Comparison of ENCODE assay signal across 16 cellular contexts in the genomic region with DNA sequence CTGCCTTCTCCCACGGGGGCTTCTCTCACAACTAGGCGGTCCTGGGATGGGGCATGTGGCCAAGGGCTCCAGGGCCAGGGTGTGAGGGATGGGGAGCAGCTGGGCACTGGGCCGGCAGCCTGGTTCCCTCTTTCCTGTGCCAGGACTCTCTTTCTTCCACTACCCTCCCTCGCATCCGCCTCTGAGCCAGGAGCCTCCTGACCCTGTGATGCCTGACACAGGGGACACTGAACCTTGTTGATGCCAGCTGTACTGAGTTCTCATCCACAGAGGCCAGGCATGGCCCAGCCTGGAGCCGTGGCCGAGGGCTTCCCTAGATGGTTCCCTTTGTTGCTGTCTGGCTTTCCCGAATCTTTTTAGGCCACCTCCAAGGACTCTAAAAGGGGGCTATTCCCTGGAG. TPM values are rescaled to one million over a fixed set of nuclear protein-coding genes. Genes with fewer than 3 reads are reported as not detected.
DNase-seq lines count a peak whose midpoint lies in the region; ATAC-seq, FAIRE-seq and TF ChIP-seq lines count a peak whose summit lies in the region.
"Not testable (repeated sequence)": the region's sequence is repeated elsewhere in the genome, so short reads cannot be mapped to it uniquely, and the experiment has no call there.
"Had no signal": no experiment of that assay in that cellular context is flagged by ENCODE, and none has a peak within 500 bp of the region (broad histone marks: within the 10 kb centered on the region; RNA-seq: fewer than 3 reads in every experiment).

No MANE protein-coding gene starts in this region.

- not testable (repeated sequence) for TF ChIP-seq CTCF in coronary artery (IDR thresholded peaks at IDR 0.05); esophagus squamous epithelium (IDR thresholded peaks at IDR 0.05); HepG2 (CRISPR knock-in tag; IDR thresholded peaks at IDR 0.05); lower lobe of right lung (IDR thresholded peaks at IDR 0.05); upper lobe of right lung (IDR thresholded peaks at IDR 0.05)

- in situ Hi-C loops in HepG2 (cut with HindIII; ENCODE audit: extremely low pct_ligation_motif_present, low pct_unique_long_range_greater_than_20kb), result not testable (repeated sequence)

- not testable (repeated sequence) for H3K9me3 ChIP-seq in adipocyte (ENCODE audit: control insufficient read depth, low read length); esophagus squamous epithelium; HepG2 (ENCODE audit: low read length); lower lobe of right lung; subcutaneous abdominal adipose tissue (ENCODE audit: control insufficient read depth in 5 of 5, low read length in 5 of 5); upper lobe of right lung

- not testable (repeated sequence) for TF ChIP-seq EP300 in HepG2 (IDR thresholded peaks at IDR 0.05; ENCODE audit: low read depth in 2 of 2, low read length in 2 of 2); HepG2 (CRISPR knock-in tag; IDR thresholded peaks at IDR 0.05; ENCODE audit: borderline replicate concordance)

- not testable (repeated sequence) for FAIRE-seq in HepG2 (lab: Jason Lieb, UNC)

- not testable (repeated sequence) for ATAC-seq in HepG2
- ATAC-seq in lower lobe of right lung (peak; percentile 39 to 64), upper lobe of right lung (peak; percentile 48)

- not testable (repeated sequence) for H4K20me1 ChIP-seq in HepG2 (ENCODE audit: insufficient read depth, low read length)

- H2AFZ ChIP-seq in HepG2 (ENCODE audit: low read length), result not testable (repeated sequence)

- BruUV-seq in HepG2 (replicated peaks; lab: Mats Ljungman, UMichigan), result not testable (repeated sequence)

- CTCF ChIA-PET in HepG2 (lab: Yijun Ruan, JAX; ENCODE audit: low intra/inter-chr PET ratio, low total read pairs), result not testable (repeated sequence)

- not testable (repeated sequence) for H3K79me2 ChIP-seq in HepG2 (ENCODE audit: insufficient read depth, low read length)

- peaks cover 54% of the 10 kb centered on the region for H3K36me3 ChIP-seq in adipocyte (ENCODE audit: control insufficient read depth, insufficient read depth, low read length, severe bottlenecking)
- H3K36me3 ChIP-seq in esophagus squamous epithelium; HepG2 (replicated peaks in 1 of 2; ENCODE audit: control insufficient read depth in 1 of 2, insufficient read depth in 2 of 2, low read length in 2 of 2); lower lobe of right lung; upper lobe of right lung: not testable (repeated sequence)
- H3K36me3 ChIP-seq in subcutaneous abdominal adipose tissue (ENCODE audit: control insufficient read depth in 5 of 5, insufficient read depth in 5 of 5, low read length in 5 of 5), result peaks cover 5 to 41% (median 31%) of the 10 kb centered on the region in 5 donors

- H3K27ac ChIP-seq in coronary artery (peak overlapping the region; percentile 64 to 92), esophagus squamous epithelium (peak overlapping the region in 3 of 4 donors; percentile 20 to 86 (median 61)), lower lobe of right lung (peak overlapping the region; percentile 43), subcutaneous abdominal adipose tissue (ENCODE audit: low read depth, low read length) (peak overlapping the region; percentile 94), upper lobe of right lung (peak overlapping the region; percentile 52)
- H3K27ac ChIP-seq in HepG2 (ENCODE audit: extremely low read length, insufficient read depth, low read length), result not testable (repeated sequence)

- not testable (repeated sequence) for TF ChIP-seq POLR2A in esophagus squamous epithelium (IDR thresholded peaks at IDR 0.05); HepG2 (IDR thresholded peaks at IDR 0.05; ENCODE audit: insufficient read depth in 1 of 2, low read depth in 2 of 2, low read length in 2 of 2)

- intact Hi-C loops in esophagus squamous epithelium (cut with DNase I); HepG2 (cut with micrococcal nuclease; ENCODE audit: unreplicated experiment); lower lobe of right lung (cut with DNase I); posterior vena cava (cut with DNase I); upper lobe of right lung (cut with DNase I): not testable (repeated sequence)

- not testable (repeated sequence) for TF ChIP-seq RAD21 in HepG2 (CRISPR knock-in tag; IDR thresholded peaks at IDR 0.05)

- H3K4me3 ChIP-seq in adipocyte (ENCODE audit: low read length), result peak overlapping the region; percentile 65
- H3K4me3 ChIP-seq in coronary artery, result peak overlapping the region; percentile 39
- H3K4me3 ChIP-seq in esophagus squamous epithelium; HepG2 (replicated peaks in 1 of 3; ENCODE audit: insufficient read depth in 1 of 3, low read depth in 2 of 3, low read length in 3 of 3); lower lobe of right lung: not testable (repeated sequence)
- H3K4me3 ChIP-seq in subcutaneous abdominal adipose tissue (ENCODE audit: low read depth in 1 of 5, low read length in 5 of 5), result peak overlapping the region in 2 of 5 donors; percentile 30 to 40
- peak overlapping the region; percentile 3 for H3K4me3 ChIP-seq in upper lobe of right lung

- WGBS in esophagus squamous epithelium, 2 donors, result 68 to 77% methylated on average over 6 of the region's 8 CpGs
- 85% methylated on average over 7 of the region's 8 CpGs for WGBS in HepG2 (ENCODE audit: low lambda C conversion rate)

- H3K4me1 ChIP-seq in adipocyte (ENCODE audit: control insufficient read depth, insufficient read depth, low read length), result peaks cover 18% of the 10 kb centered on the region
- H3K4me1 ChIP-seq in esophagus squamous epithelium, result peaks cover 0 to 41% (median 0%) of the 10 kb centered on the region in 3 donors
- peaks cover 57% of the 10 kb centered on the region for H3K4me1 ChIP-seq in HepG2 (ENCODE audit: insufficient read depth, low read length)
- peaks cover 18% of the 10 kb centered on the region for H3K4me1 ChIP-seq in lower lobe of right lung
- H3K4me1 ChIP-seq in subcutaneous abdominal adipose tissue (ENCODE audit: control insufficient read depth in 5 of 5, insufficient read depth in 5 of 5, low read length in 5 of 5), result peaks cover 9 to 52% (median 46%) of the 10 kb centered on the region in 5 donors
- not testable (repeated sequence) for H3K4me1 ChIP-seq in upper lobe of right lung

- H3K27me3 ChIP-seq in adipocyte (replicated peaks; ENCODE audit: control insufficient read depth, insufficient read depth, low read length); esophagus squamous epithelium; HepG2 (ENCODE audit: control insufficient read depth in 1 of 2, insufficient read depth in 2 of 2, low read length in 2 of 2); lower lobe of right lung (ENCODE audit: low read depth); subcutaneous abdominal adipose tissue (ENCODE audit: control insufficient read depth in 5 of 5, insufficient read depth in 4 of 5, low read length in 5 of 5); upper lobe of right lung: not testable (repeated sequence)

- peak overlapping the region; percentile 60 for H3K9ac ChIP-seq in adipocyte (ENCODE audit: low read length)
- H3K9ac ChIP-seq in HepG2 (ENCODE audit: insufficient read depth, low read depth, low read length); subcutaneous abdominal adipose tissue (ENCODE audit: low read length in 5 of 5): not testable (repeated sequence)

- POLR2A ChIA-PET in HepG2 (lab: Yijun Ruan, JAX), result interaction anchor here (0.8 kb wide), 1 partner anchor 38 kb away, joined by 4 read pairs; no protein-coding TSS in a partner anchor

- not testable (repeated sequence) for H3K4me2 ChIP-seq in HepG2 (ENCODE audit: low read depth, low read length)

- not testable (repeated sequence) for DNase-seq in adipocyte (ENCODE audit: low read depth); coronary artery (ENCODE audit: low spot score); esophagus squamous epithelium (lab: John Stamatoyannopoulos, UW); HepG2 (ENCODE audit: low spot score); lower lobe of right lung
- peak; percentile 41 for DNase-seq in posterior vena cava (ENCODE audit: low spot score)
- peak; percentile 53 for DNase-seq in upper lobe of right lung

RNA-seq across cellular contexts. Expression of a gene that starts 5.5 kb away (rescaled TPM):
- total RNA-seq in esophagus squamous epithelium, result 10 to 100 TPM in 1 of 4 donors, 1 to 10 TPM in 3; 3.3 to 24.0 (median 6.6) TPM
- 8.7 and 10.4 TPM in 2 replicates for total RNA-seq in HepG2 (2016; rRNA removed; fragmentation: Illumina TruSeq; extraction: Trizol)
- 1.1 and 1.3 TPM in 2 replicates for total RNA-seq in HepG2 (2016; cell fraction: cytosol; rRNA removed; fragmentation: Illumina TruSeq; extraction: Trizol; ENCODE audit: low read depth)
- total RNA-seq in HepG2 (2016; cell fraction: insoluble cytoplasmic fraction; rRNA removed; fragmentation: Illumina TruSeq; extraction: Trizol), result 8.4 and 9.5 TPM in 2 replicates
- 5.2 and 5.4 TPM in 2 replicates for total RNA-seq in HepG2 (2016; cell fraction: membrane; rRNA removed; fragmentation: Illumina TruSeq; extraction: Trizol)
- total RNA-seq in HepG2 (2016; cell fraction: nucleus; rRNA removed; fragmentation: Illumina TruSeq; extraction: Trizol), result 5.4 and 5.6 TPM in 2 replicates
- 51.7 and 61.0 TPM in 2 replicates for polyA plus RNA-seq in HepG2 (2011; rRNA removed)
- polyA plus RNA-seq in HepG2 (2011; cell fraction: cytosol; rRNA removed), result 41.8 and 51.7 TPM in 2 replicates
- 46.4 and 56.2 TPM in 2 replicates for polyA plus RNA-seq in HepG2 (2011; cell fraction: nucleus; rRNA removed)
- 44.7 and 61.7 TPM in 2 replicates for polyA plus RNA-seq in HepG2 (2012)
- 2.7 and 3.3 TPM in 2 replicates for polyA plus RNA-seq in HepG2 (2016; cell fraction: cytosol; fragmentation: Illumina TruSeq; extraction: Trizol; ENCODE audit: low read depth)
- polyA plus RNA-seq in HepG2 (2016; cell fraction: insoluble cytoplasmic fraction; fragmentation: Illumina TruSeq; extraction: Trizol; ENCODE audit: low read depth), result 21.1 and 22.0 TPM in 2 replicates
- polyA plus RNA-seq in HepG2 (2016; cell fraction: membrane; fragmentation: Illumina TruSeq; extraction: Trizol; ENCODE audit: low read depth), result 6.6 and 6.7 TPM in 2 replicates
- polyA plus RNA-seq in HepG2 (2016; cell fraction: nucleus; fragmentation: Illumina TruSeq; extraction: Trizol; ENCODE audit: insufficient read depth, low read depth), result 18.7 and 18.9 TPM in 2 replicates
- 0.51 and 56.5 TPM in 2 replicates for polyA minus RNA-seq in HepG2 (2011; rRNA and poly(A)+ RNA removed; ENCODE audit: low replicate concordance)
- polyA minus RNA-seq in HepG2 (2011; cell fraction: cytosol; rRNA and poly(A)+ RNA removed), result 13.8 and 20.0 TPM in 2 replicates
- 11.6 and 18.6 TPM in 2 replicates for polyA minus RNA-seq in HepG2 (2011; cell fraction: nucleus; rRNA and poly(A)+ RNA removed)
- 160 TPM for total RNA-seq in lower lobe of right lung
- 100 to 1,000 TPM; 223 to 342 TPM for total RNA-seq in posterior vena cava
- total RNA-seq in upper lobe of right lung, result 235 TPM
- total RNA-seq: GM23248 had no signal
- polyA plus RNA-seq: CD14-positive monocyte; CD8-positive, alpha-beta memory T cell had no signal

RNA-seq across cellular contexts. Expression of a gene that starts 12.1 kb away (rescaled TPM):
- 1 to 10 TPM in 2 of 4 donors, under 1 TPM in 2; 0.61 to 2.1 (median 1.2) TPM for total RNA-seq in esophagus squamous epithelium
- total RNA-seq in HepG2 (2016; rRNA removed; fragmentation: Illumina TruSeq; extraction: Trizol), result 0.55 and 1.2 TPM in 2 replicates
- total RNA-seq in HepG2 (2016; cell fraction: cytosol; rRNA removed; fragmentation: Illumina TruSeq; extraction: Trizol; ENCODE audit: low read depth), result not detected in 2 replicates
- 0.30 and 1.3 TPM in 2 replicates for total RNA-seq in HepG2 (2016; cell fraction: insoluble cytoplasmic fraction; rRNA removed; fragmentation: Illumina TruSeq; extraction: Trizol)
- 0.31 and 0.38 TPM in 2 replicates for total RNA-seq in HepG2 (2016; cell fraction: membrane; rRNA removed; fragmentation: Illumina TruSeq; extraction: Trizol)
- total RNA-seq in HepG2 (2016; cell fraction: nucleus; rRNA removed; fragmentation: Illumina TruSeq; extraction: Trizol), result 2.2 and 3.5 TPM in 2 replicates
- polyA plus RNA-seq in HepG2 (2011; rRNA removed), result 3.3 and 5.1 TPM in 2 replicates
- polyA plus RNA-seq in HepG2 (2011; cell fraction: cytosol; rRNA removed), result 1.7 TPM in 2 replicates
- polyA plus RNA-seq in HepG2 (2011; cell fraction: nucleus; rRNA removed), result 21.9 and 26.2 TPM in 2 replicates
- 2.7 and 9.2 TPM in 2 replicates for polyA plus RNA-seq in HepG2 (2012)
- 0.10 and 0.19 TPM in 2 replicates for polyA plus RNA-seq in HepG2 (2016; cell fraction: cytosol; fragmentation: Illumina TruSeq; extraction: Trizol; ENCODE audit: low read depth)
- polyA plus RNA-seq in HepG2 (2016; cell fraction: insoluble cytoplasmic fraction; fragmentation: Illumina TruSeq; extraction: Trizol; ENCODE audit: low read depth), result 0.66 and 0.95 TPM in 2 replicates
- polyA plus RNA-seq in HepG2 (2016; cell fraction: membrane; fragmentation: Illumina TruSeq; extraction: Trizol; ENCODE audit: low read depth), result 0.24 and 0.30 TPM in 2 replicates
- 5.9 and 6.2 TPM in 2 replicates for polyA plus RNA-seq in HepG2 (2016; cell fraction: nucleus; fragmentation: Illumina TruSeq; extraction: Trizol; ENCODE audit: insufficient read depth, low read depth)
- 5.1 and 5.5 TPM in 2 replicates for polyA minus RNA-seq in HepG2 (2011; rRNA and poly(A)+ RNA removed; ENCODE audit: low replicate concordance)
- 0.26 and 0.59 TPM in 2 replicates for polyA minus RNA-seq in HepG2 (2011; cell fraction: cytosol; rRNA and poly(A)+ RNA removed)
- polyA minus RNA-seq in HepG2 (2011; cell fraction: nucleus; rRNA and poly(A)+ RNA removed), result 9.8 and 10.3 TPM in 2 replicates
- 2.1 TPM for total RNA-seq in lower lobe of right lung
- total RNA-seq in posterior vena cava, result under 1 TPM; 0.86 to 0.88 TPM
- 2.0 TPM for total RNA-seq in upper lobe of right lung

RNA-seq across cellular contexts. Expression of a gene that starts 23.3 kb away (rescaled TPM):
- total RNA-seq in esophagus squamous epithelium (100 to 1,000 TPM in 1 of 4 donors, 10 to 100 TPM in 3; 91.0 to 121 (median 93.7) TPM), HepG2 (2016; rRNA removed; fragmentation: Illumina TruSeq; extraction: Trizol) (135 and 202 TPM in 2 replicates), lower lobe of right lung (81.6 TPM), posterior vena cava (10 to 100 TPM; 68.2 to 80.6 TPM), upper lobe of right lung (89.4 TPM)
- 57.2 and 65.9 TPM in 2 replicates for total RNA-seq in HepG2 (2016; cell fraction: cytosol; rRNA removed; fragmentation: Illumina TruSeq; extraction: Trizol; ENCODE audit: low read depth)
- total RNA-seq in HepG2 (2016; cell fraction: insoluble cytoplasmic fraction; rRNA removed; fragmentation: Illumina TruSeq; extraction: Trizol), result 137 and 184 TPM in 2 replicates
- total RNA-seq in HepG2 (2016; cell fraction: membrane; rRNA removed; fragmentation: Illumina TruSeq; extraction: Trizol), result 87.8 and 99.6 TPM in 2 replicates
- total RNA-seq in HepG2 (2016; cell fraction: nucleus; rRNA removed; fragmentation: Illumina TruSeq; extraction: Trizol), result 85.8 and 91.0 TPM in 2 replicates
- polyA plus RNA-seq in HepG2 (2011; rRNA removed), result 61.5 and 66.3 TPM in 2 replicates
- 46.2 and 72.9 TPM in 2 replicates for polyA plus RNA-seq in HepG2 (2011; cell fraction: cytosol; rRNA removed)
- 54.8 and 72.6 TPM in 2 replicates for polyA plus RNA-seq in HepG2 (2011; cell fraction: nucleus; rRNA removed)
- 70.9 and 82.9 TPM in 2 replicates for polyA plus RNA-seq in HepG2 (2012)
- 40.6 and 52.7 TPM in 2 replicates for polyA plus RNA-seq in HepG2 (2016; cell fraction: cytosol; fragmentation: Illumina TruSeq; extraction: Trizol; ENCODE audit: low read depth)
- polyA plus RNA-seq in HepG2 (2016; cell fraction: insoluble cytoplasmic fraction; fragmentation: Illumina TruSeq; extraction: Trizol; ENCODE audit: low read depth), result 192 and 233 TPM in 2 replicates
- polyA plus RNA-seq in HepG2 (2016; cell fraction: membrane; fragmentation: Illumina TruSeq; extraction: Trizol; ENCODE audit: low read depth), result 79.0 and 86.8 TPM in 2 replicates
- 115 and 117 TPM in 2 replicates for polyA plus RNA-seq in HepG2 (2016; cell fraction: nucleus; fragmentation: Illumina TruSeq; extraction: Trizol; ENCODE audit: insufficient read depth, low read depth)
- 45.3 and 91.4 TPM in 2 replicates for polyA minus RNA-seq in HepG2 (2011; rRNA and poly(A)+ RNA removed; ENCODE audit: low replicate concordance)
- polyA minus RNA-seq in HepG2 (2011; cell fraction: cytosol; rRNA and poly(A)+ RNA removed), result 33.7 and 38.2 TPM in 2 replicates
- 50.2 and 71.4 TPM in 2 replicates for polyA minus RNA-seq in HepG2 (2011; cell fraction: nucleus; rRNA and poly(A)+ RNA removed)

RNA-seq across cellular contexts. Expression of a gene that starts 32.4 kb away (rescaled TPM):
- 100 to 1,000 TPM in 1 of 4 donors, 10 to 100 TPM in 3; 81.5 to 100 (median 84.5) TPM for total RNA-seq in esophagus squamous epithelium
- total RNA-seq in HepG2 (2016; rRNA removed; fragmentation: Illumina TruSeq; extraction: Trizol), result 97.2 and 109 TPM in 2 replicates
- total RNA-seq in HepG2 (2016; cell fraction: cytosol; rRNA removed; fragmentation: Illumina TruSeq; extraction: Trizol; ENCODE audit: low read depth), result 55.5 and 62.2 TPM in 2 replicates
- total RNA-seq in HepG2 (2016; cell fraction: insoluble cytoplasmic fraction; rRNA removed; fragmentation: Illumina TruSeq; extraction: Trizol), result 93.4 and 107 TPM in 2 replicates
- total RNA-seq in HepG2 (2016; cell fraction: membrane; rRNA removed; fragmentation: Illumina TruSeq; extraction: Trizol), result 110 and 130 TPM in 2 replicates
- total RNA-seq in HepG2 (2016; cell fraction: nucleus; rRNA removed; fragmentation: Illumina TruSeq; extraction: Trizol), result 64.5 and 67.5 TPM in 2 replicates
- polyA plus RNA-seq in HepG2 (2011; rRNA removed), result 77.1 and 82.1 TPM in 2 replicates
- 56.9 and 59.6 TPM in 2 replicates for polyA plus RNA-seq in HepG2 (2011; cell fraction: cytosol; rRNA removed)
- polyA plus RNA-seq in HepG2 (2011; cell fraction: nucleus; rRNA removed), result 82.7 and 86.2 TPM in 2 replicates
- 71.0 and 75.9 TPM in 2 replicates for polyA plus RNA-seq in HepG2 (2012)
- 51.4 and 75.4 TPM in 2 replicates for polyA plus RNA-seq in HepG2 (2016; cell fraction: cytosol; fragmentation: Illumina TruSeq; extraction: Trizol; ENCODE audit: low read depth)
- polyA plus RNA-seq in HepG2 (2016; cell fraction: insoluble cytoplasmic fraction; fragmentation: Illumina TruSeq; extraction: Trizol; ENCODE audit: low read depth), result 112 and 124 TPM in 2 replicates
- 93.2 and 107 TPM in 2 replicates for polyA plus RNA-seq in HepG2 (2016; cell fraction: membrane; fragmentation: Illumina TruSeq; extraction: Trizol; ENCODE audit: low read depth)
- polyA plus RNA-seq in HepG2 (2016; cell fraction: nucleus; fragmentation: Illumina TruSeq; extraction: Trizol; ENCODE audit: insufficient read depth, low read depth), result 109 and 113 TPM in 2 replicates
- 64.5 and 76.4 TPM in 2 replicates for polyA minus RNA-seq in HepG2 (2011; rRNA and poly(A)+ RNA removed; ENCODE audit: low replicate concordance)
- polyA minus RNA-seq in HepG2 (2011; cell fraction: cytosol; rRNA and poly(A)+ RNA removed), result 28.1 and 41.1 TPM in 2 replicates
- 93.6 and 112 TPM in 2 replicates for polyA minus RNA-seq in HepG2 (2011; cell fraction: nucleus; rRNA and poly(A)+ RNA removed)
- total RNA-seq in lower lobe of right lung, result 65.3 TPM
- 10 to 100 TPM; 78.6 to 88.3 TPM for total RNA-seq in posterior vena cava
- total RNA-seq in upper lobe of right lung, result 66.7 TPM

RNA-seq across cellular contexts. Expression of a gene that starts 44.1 kb away (rescaled TPM):
- total RNA-seq in esophagus squamous epithelium, result not detected
- 0.56 and 1.7 TPM in 2 replicates for total RNA-seq in HepG2 (2016; rRNA removed; fragmentation: Illumina TruSeq; extraction: Trizol)
- 0.30 and 0.35 TPM in 2 replicates for total RNA-seq in HepG2 (2016; cell fraction: cytosol; rRNA removed; fragmentation: Illumina TruSeq; extraction: Trizol; ENCODE audit: low read depth)
- 0.91 and 1.3 TPM in 2 replicates for total RNA-seq in HepG2 (2016; cell fraction: insoluble cytoplasmic fraction; rRNA removed; fragmentation: Illumina TruSeq; extraction: Trizol)
- total RNA-seq in HepG2 (2016; cell fraction: membrane; rRNA removed; fragmentation: Illumina TruSeq; extraction: Trizol), result 0.71 and 1.1 TPM in 2 replicates
- 2.2 and 2.5 TPM in 2 replicates for total RNA-seq in HepG2 (2016; cell fraction: nucleus; rRNA removed; fragmentation: Illumina TruSeq; extraction: Trizol)
- polyA plus RNA-seq in HepG2 (2011; rRNA removed), result 37.9 and 127 TPM in 2 replicates
- polyA plus RNA-seq in HepG2 (2011; cell fraction: cytosol; rRNA removed), result 22.5 and 89.8 TPM in 2 replicates
- polyA plus RNA-seq in HepG2 (2011; cell fraction: nucleus; rRNA removed), result 18.2 and 57.3 TPM in 2 replicates
- polyA plus RNA-seq in HepG2 (2012), result 278 and 494 TPM in 2 replicates
- 0.17 and 0.19 TPM in 2 replicates for polyA plus RNA-seq in HepG2 (2016; cell fraction: cytosol; fragmentation: Illumina TruSeq; extraction: Trizol; ENCODE audit: low read depth)
- 0.60 and 0.89 TPM in 2 replicates for polyA plus RNA-seq in HepG2 (2016; cell fraction: insoluble cytoplasmic fraction; fragmentation: Illumina TruSeq; extraction: Trizol; ENCODE audit: low read depth)
- 0.27 and 0.36 TPM in 2 replicates for polyA plus RNA-seq in HepG2 (2016; cell fraction: membrane; fragmentation: Illumina TruSeq; extraction: Trizol; ENCODE audit: low read depth)
- polyA plus RNA-seq in HepG2 (2016; cell fraction: nucleus; fragmentation: Illumina TruSeq; extraction: Trizol; ENCODE audit: insufficient read depth, low read depth), result 1.3 and 1.4 TPM in 2 replicates
- polyA minus RNA-seq in HepG2 (2011; rRNA and poly(A)+ RNA removed; ENCODE audit: low replicate concordance), result 0.30 and 160 TPM in 2 replicates
- 49.4 and 178 TPM in 2 replicates for polyA minus RNA-seq in HepG2 (2011; cell fraction: cytosol; rRNA and poly(A)+ RNA removed)
- 35.3 and 157 TPM in 2 replicates for polyA minus RNA-seq in HepG2 (2011; cell fraction: nucleus; rRNA and poly(A)+ RNA removed)
- total RNA-seq in lower lobe of right lung, result not detected
- not detected for total RNA-seq in posterior vena cava
- not detected for total RNA-seq in upper lobe of right lung
- total RNA-seq: CD4-positive, alpha-beta T cell; CD8-positive, alpha-beta memory T cell; GM12878; GM23248; H1; H7 had no signal
- polyA plus RNA-seq: A549; CD14-positive monocyte; CD8-positive, alpha-beta memory T cell; GM12878; GM23248 had no signal
